1 cellular context compared by ENCODE assay signal in genomic region chrX:7927259-7928167, GRCh38.
TF ChIP-seq lines count a peak whose summit lies in the region.

PNPLA4 (minus strand) TSS chrX:7927413; CDS start chrX:7926119, 1,294 bp downstream.

TF ChIP-seq in K562, 482 proteins besides CTCF, POLR2A, EP300 and RAD21 (continued from another document and continues in another):
- TF ChIP-seq NCOA2 (IDR thresholded peaks at IDR 0.05; ENCODE audit: partially characterized antibody in 2 of 2): no peak
- no peak for TF ChIP-seq GTF2B (IDR thresholded peaks at IDR 0.05; ENCODE audit: extremely low read depth, insufficient read length)
- peak; percentile 98 for TF ChIP-seq ATF7 (IDR thresholded peaks at IDR 0.05)
- no peak for TF ChIP-seq BRF1 (IDR thresholded peaks at IDR 0.05; ENCODE audit: borderline replicate concordance, extremely low read depth, insufficient read length)
- peak; percentile 39 for TF ChIP-seq ASH1L (IDR thresholded peaks at IDR 0.05; ENCODE audit: borderline replicate concordance, low read depth, partially characterized antibody)
- no peak for TF ChIP-seq ZNF277 (CRISPR knock-in tag; IDR thresholded peaks at IDR 0.05; ENCODE audit: borderline replicate concordance)
- no peak for TF ChIP-seq DDX20 (tag; IDR thresholded peaks at IDR 0.05; ENCODE audit: low read depth)
- no peak for TF ChIP-seq ZNF551 (CRISPR knock-in tag; IDR thresholded peaks at IDR 0.05)
- TF ChIP-seq ZKSCAN8 (CRISPR knock-in tag; IDR thresholded peaks at IDR 0.05): no peak
- TF ChIP-seq ZNF668 (CRISPR knock-in tag; IDR thresholded peaks at IDR 0.05): no peak
- no peak for TF ChIP-seq ZNF212 (CRISPR knock-in tag; IDR thresholded peaks at IDR 0.05)
- no peak for TF ChIP-seq ELK3 (CRISPR knock-in tag; IDR thresholded peaks at IDR 0.05)
- no peak for TF ChIP-seq SOX6 (IDR thresholded peaks at IDR 0.05)
- TF ChIP-seq FIP1L1 (IDR thresholded peaks at IDR 0.05; ENCODE audit: low read depth, low read length, poor library complexity, severe bottlenecking): no peak
- TF ChIP-seq E2F1 (CRISPR knock-in tag; IDR thresholded peaks at IDR 0.05): no peak
- no peak for TF ChIP-seq ESRRB (CRISPR knock-in tag; IDR thresholded peaks at IDR 0.05; ENCODE audit: borderline replicate concordance)
- TF ChIP-seq CBFA2T2 (conservative IDR thresholded peaks at IDR 0.05): no peak
- no peak for TF ChIP-seq ELK1 (CRISPR knock-in tag; IDR thresholded peaks at IDR 0.05)
- no peak for TF ChIP-seq NFYB (IDR thresholded peaks at IDR 0.05; ENCODE audit: extremely low read depth, insufficient read length)
- TF ChIP-seq SAP30 (IDR thresholded peaks at IDR 0.05; ENCODE audit: borderline replicate concordance, insufficient read depth, low read depth, low read length, poor library complexity, severe bottlenecking): peak; percentile 11
- TF ChIP-seq CEBPZ (IDR thresholded peaks at IDR 0.05; ENCODE audit: borderline replicate concordance, low read depth, low read length): no peak
- no peak for TF ChIP-seq ZNF717 (CRISPR knock-in tag; IDR thresholded peaks at IDR 0.05)
- peak; percentile 78 for TF ChIP-seq POLR2H (tag; IDR thresholded peaks at IDR 0.05; ENCODE audit: low read depth)
- peak; percentile 65; the same call in 1 of the 2 replicates for TF ChIP-seq LCOR (CRISPR knock-in tag; IDR thresholded peaks at IDR 0.05)
- no peak for TF ChIP-seq FOXA1 (IDR thresholded peaks at IDR 0.05; ENCODE audit: borderline replicate concordance)
- no peak for TF ChIP-seq RBM39 (optimal IDR thresholded peaks at IDR 0.05; ENCODE audit: low read depth, low read length)
- peak; percentile 46; the same call in 1 of the 2 replicates for TF ChIP-seq PBX2 (CRISPR knock-in tag; IDR thresholded peaks at IDR 0.05; ENCODE audit: low read depth)
- peak; percentile 76 for TF ChIP-seq PBX2 (tag; conservative IDR thresholded peaks at IDR 0.05; ENCODE audit: low read depth)
- no peak for TF ChIP-seq HLTF (IDR thresholded peaks at IDR 0.05)
- TF ChIP-seq PRPF4 (IDR thresholded peaks at IDR 0.05; ENCODE audit: insufficient read depth, low read depth, low read length, poor library complexity, severe bottlenecking): no peak
- TF ChIP-seq SRSF7 (optimal IDR thresholded peaks at IDR 0.05; ENCODE audit: low read depth, low read length): no peak
- no peak for TF ChIP-seq HSF4 (CRISPR knock-in tag; IDR thresholded peaks at IDR 0.05; ENCODE audit: borderline replicate concordance)
- TF ChIP-seq ZBTB8A (IDR thresholded peaks at IDR 0.05; ENCODE audit: partially characterized antibody): no peak
- TF ChIP-seq ELF4 (CRISPR knock-in tag; IDR thresholded peaks at IDR 0.05): no peak
- no peak for TF ChIP-seq ZNF324 (CRISPR knock-in tag; IDR thresholded peaks at IDR 0.05)
- TF ChIP-seq ZNF592 (IDR thresholded peaks at IDR 0.05): no peak; the same call in 1 of the 2 replicates
- TF ChIP-seq TRIM25 (IDR thresholded peaks at IDR 0.05; ENCODE audit: borderline replicate concordance): no peak
- TF ChIP-seq ZNF561 (CRISPR knock-in tag; conservative IDR thresholded peaks at IDR 0.05): no peak
- peak; percentile 90 for TF ChIP-seq GABPB1 (CRISPR knock-in tag; IDR thresholded peaks at IDR 0.05)
- TF ChIP-seq FOXM1 (IDR thresholded peaks at IDR 0.05; ENCODE audit: low read depth): peak; percentile 27; the same call in 1 of the 2 replicates
- TF ChIP-seq FOXM1 (CRISPR knock-in tag; IDR thresholded peaks at IDR 0.05; ENCODE audit: low read depth): no peak
